ENCODE assay signal across 23 cellular contexts in genomic region chr4:148327683-148328082, GRCh38.
"Had no signal": no experiment of that assay in that cellular context is flagged by ENCODE, and none has a peak within 500 bp of the region (broad histone marks: within the 10 kb centered on the region; RNA-seq: fewer than 3 reads in every experiment).

No MANE protein-coding gene starts in this region.

- H3K9me2 ChIP-seq: SK-N-SH had no signal

- ATAC-seq: HepG2, Panc1, PC-3 had no signal

- H3K4me3 ChIP-seq: MG63 had no signal

- H3K9me3 ChIP-seq: MG63, SK-N-SH had no signal

- H3K4me2 ChIP-seq: SK-N-SH had no signal

- H3K27ac ChIP-seq: RWPE1 had no signal

- DNase-seq: IMR-90, Karpas-422, KG1, MG63, NCI-H1092, NCI-H1105 treated with DMSO at 0.1 percent for 48 hours, NCI-H1417 treated with DMSO at 0.1 percent for 48 hours, NCI-H187, NCI-H2029, NCI-H2081 treated with DMSO at 0.1 percent for 48 hours, NCI-H2171, NCI-H226, NCI-H446, NCI-H510A, NCI-H524 treated with DMSO at 0.1 percent for 48 hours, NCI-H69, NCI-H774, PC-3, SHP77, SK-N-SH had no signal

- H3K27me3 ChIP-seq: MG63 had no signal

- H3K36me3 ChIP-seq: MG63 had no signal
